In genomic region chr19:40623403-40624239, GRCh38 we compare ENCODE assay signal across 9 cellular contexts. TPM values are rescaled to one million over a fixed set of nuclear protein-coding genes. Genes with fewer than 3 reads are reported as not detected.
DNase-seq lines count a peak whose midpoint lies in the region; ATAC-seq lines count a peak whose summit lies in the region.
"Had no signal": no experiment of that assay in that cellular context is flagged by ENCODE, and none has a peak within 500 bp of the region (broad histone marks: within the 10 kb centered on the region; RNA-seq: fewer than 3 reads in every experiment).

No MANE protein-coding gene starts in this region.

- intact Hi-C loops in left colon (cut with DNase I, micrococcal nuclease) = no loop called here

- H3K9me3 Mint-ChIP-seq in activated T-helper 17 cell treated with anti-CD3 and anti-CD28 coated beads, Interleukin-2, amount 50 U/mL, for 72 hours = no peaks in the 10 kb centered on the region
- H3K9me3 Mint-ChIP-seq: activated T-cell treated with anti-CD3 and anti-CD28 coated beads, Interleukin-2, amount 50 U/mL, for 72 hours had no signal

- peaks cover 25% of the 10 kb centered on the region for H3K4me1 Mint-ChIP-seq in activated T-helper 17 cell treated with anti-CD3 and anti-CD28 coated beads, Interleukin-2, amount 50 U/mL, for 72 hours

- ATAC-seq in activated T-helper 17 cell treated with anti-CD3 and anti-CD28 coated beads, Interleukin-2, amount 50 U/mL, for 72 hours (replicated peaks) = peak; percentile 49
- ATAC-seq in left colon = peak; percentile 96
- no peak for ATAC-seq in HG03135 (IDR thresholded peaks at IDR 0.05; ENCODE audit: unreplicated experiment)

- no peak overlapping the region for H3K4me3 Mint-ChIP-seq in activated T-helper 17 cell treated with anti-CD3 and anti-CD28 coated beads, Interleukin-2, amount 50 U/mL, for 72 hours
- H3K4me3 Mint-ChIP-seq: activated T-cell treated with anti-CD3 and anti-CD28 coated beads, Interleukin-2, amount 50 U/mL, for 72 hours had no signal

- peaks cover 100% of the 10 kb centered on the region for H3K36me3 Mint-ChIP-seq in activated T-helper 17 cell treated with anti-CD3 and anti-CD28 coated beads, Interleukin-2, amount 50 U/mL, for 72 hours (ENCODE audit: low read depth)

- DNase-seq in ELF-1 (ENCODE audit: low read depth, low spot score) (peak; percentile 99), NCI-H187 treated with DMSO at 0.1 percent for 48 hours (lab: John Stamatoyannopoulos, UW) (peak; percentile 86), left colon (peak; percentile 83 to 92), RPMI8226 (no peak), OCI-M2 (lab: John Stamatoyannopoulos, UW; ENCODE audit: unreplicated experiment) (no peak), SIG-M5 treated with dmso at 0.1 percent for 504 hours (lab: John Stamatoyannopoulos, UW; ENCODE audit: unreplicated experiment) (no peak)
- DNase-seq: activated T-cell treated with anti-CD3 and anti-CD28 coated beads, Interleukin-2, amount 50 U/mL, for 72 hours had no signal

- H3K27ac Mint-ChIP-seq in activated T-helper 17 cell treated with anti-CD3 and anti-CD28 coated beads, Interleukin-2, amount 50 U/mL, for 72 hours = no peak overlapping the region
- H3K27ac Mint-ChIP-seq: activated T-cell treated with anti-CD3 and anti-CD28 coated beads, Interleukin-2, amount 50 U/mL, for 72 hours had no signal

- H3K27me3 Mint-ChIP-seq in activated T-helper 17 cell treated with anti-CD3 and anti-CD28 coated beads, Interleukin-2, amount 50 U/mL, for 72 hours = no peaks in the 10 kb centered on the region

RNA-seq across cellular contexts. Expression of gene LTBP4, which starts 22.5 kb away (rescaled TPM):
- total RNA-seq in activated T-helper 17 cell treated with anti-CD3 and anti-CD28 coated beads, Interleukin-2, amount 50 U/mL, for 72 hours = 100 to 1,000 TPM; 117 to 331 TPM
- total RNA-seq in left colon = 100 to 1,000 TPM; 183 to 192 TPM

RNA-seq across cellular contexts. Expression of gene SHKBP1, which starts 46.9 kb away (rescaled TPM):
- 100 to 1,000 TPM; 113 to 126 TPM for total RNA-seq in activated T-helper 17 cell treated with anti-CD3 and anti-CD28 coated beads, Interleukin-2, amount 50 U/mL, for 72 hours
- total RNA-seq in left colon = 10 to 100 TPM; 64.1 to 64.3 TPM

Comparison
In these comparisons a context has a peak if more than half of its experiments do, and no peak if none do; other contexts are left out.
1. DNase-seq: peak in ELF-1 (single experiment), NCI-H187 treated with DMSO at 0.1 percent for 48 hours (single experiment) and left colon (2 of 2); none in RPMI8226 (single experiment), OCI-M2 (single experiment) and SIG-M5 treated with dmso at 0.1 percent for 504 hours (single experiment).